Comparison of ENCODE assay signal across 9 cellular contexts in genomic region chr2:236180831-236181453, GRCh38. TPM values are rescaled to one million over a fixed set of nuclear protein-coding genes. Genes with fewer than 3 reads are reported as not detected.
A peak's percentile ranks its signal among the peaks of the same experiment; 100 is the strongest.
DNase-seq lines count a peak whose midpoint lies in the region.
"Had no signal": no experiment of that assay in that cellular context is flagged by ENCODE, and none has a peak within 500 bp of the region (broad histone marks: within the 10 kb centered on the region; RNA-seq: fewer than 3 reads in every experiment).

No MANE protein-coding gene starts in this region.

- intact Hi-C loops in posterior vena cava (cut with DNase I), result no loop called here

- no peak overlapping the region for H3K4me3 ChIP-seq in SJCRH30

- H3K9me3 ChIP-seq in SJCRH30 (replicated peaks), result 0 out of 2 replicates have a peak, but pooled peaks cover 4% of the 10 kb centered on the region

- H3K36me3 ChIP-seq in SJCRH30, result 0 out of 2 replicates have a peak, but pooled peaks cover 5% of the 10 kb centered on the region

- H3K4me1 ChIP-seq in SJCRH30, result no peaks in the 10 kb centered on the region; the same call in 1 of the 2 replicates

- H3K27me3 ChIP-seq in SJCRH30, result no peaks in the 10 kb centered on the region

- DNase-seq in NCI-H1436 (lab: John Stamatoyannopoulos, UW) (peak; percentile 33), NCI-H1436 treated with DMSO at 0.1 percent for 48 hours (lab: John Stamatoyannopoulos, UW) (no peak), M059J (ENCODE audit: low read depth) (peak; percentile 64), SJCRH30 (peak; percentile 65 to 90), dedifferentiated amniotic fluid mesenchymal stem cell (ENCODE audit: extremely low spot score) (peak; percentile 61), mesenteric fat pad (ENCODE audit: low spot score) (peak; percentile 26), putamen (ENCODE audit: low spot score) (no peak), posterior vena cava (ENCODE audit: low spot score) (no peak)

- H3K27ac ChIP-seq in SJCRH30, result no peak overlapping the region

RNA-seq across cellular contexts. Expression of gene GBX2, which starts 12.8 kb away (rescaled TPM):
- total RNA-seq in M059J (2014; rRNA removed; shearing (Covaris generic)), result 0.96 and 6.6 TPM in 2 replicates
- total RNA-seq in SJCRH30 (2014; rRNA removed; shearing (Covaris generic)), result 17.9 and 18.4 TPM in 2 replicates
- total RNA-seq in mesenteric fat pad (not detected), posterior vena cava (not detected)
- total RNA-seq: CD4-positive, CD25-positive, alpha-beta regulatory T cell had no signal

Comparison
In these comparisons a context has a peak if more than half of its experiments do, and no peak if none do; other contexts are left out.
1. DNase-seq: peak in NCI-H1436 (single experiment), M059J (single experiment), SJCRH30 (2 of 2), dedifferentiated amniotic fluid mesenchymal stem cell (single experiment) and mesenteric fat pad (single experiment); none in NCI-H1436 treated with DMSO at 0.1 percent for 48 hours (single experiment), putamen (single experiment) and posterior vena cava (single experiment).